8 cellular contexts compared by ENCODE assay signal in the genomic region with DNA sequence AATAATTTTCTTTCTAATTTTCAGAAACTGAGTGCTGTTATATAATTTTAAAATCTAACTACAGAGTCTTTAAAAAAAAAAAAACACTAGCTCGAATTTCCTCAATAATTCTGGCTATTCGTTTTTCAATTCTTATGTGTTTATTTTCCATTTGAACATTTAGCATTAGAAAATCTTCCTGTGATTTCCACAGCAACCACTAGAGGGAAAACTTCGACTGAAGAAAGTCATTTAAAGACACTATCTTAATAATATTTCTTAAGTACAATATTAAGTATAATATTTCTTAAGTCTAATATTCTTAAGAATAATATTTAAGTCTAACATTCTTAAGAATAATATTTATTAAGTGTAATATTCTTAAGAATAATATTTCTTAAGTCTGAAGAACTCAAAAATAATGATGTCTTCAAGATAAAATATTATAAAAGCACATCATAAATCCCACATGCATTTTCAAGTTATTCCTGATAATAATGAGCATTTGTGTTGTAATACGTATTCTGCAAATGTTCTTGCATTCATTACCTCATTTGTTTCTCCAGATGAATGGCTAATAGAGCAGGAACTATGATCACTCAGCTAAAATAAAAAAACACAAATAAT.
DNase-seq lines count a peak whose midpoint lies in the region; ATAC-seq, FAIRE-seq and TF ChIP-seq lines count a peak whose summit lies in the region.

No MANE protein-coding gene starts in this region.

- no peaks in the 10 kb centered on the region for H4K20me1 ChIP-seq in astrocyte (ENCODE audit: insufficient read depth, low read length)

- no peak overlapping the region for H3K4me3 Mint-ChIP-seq in astrocyte (ENCODE audit: unreplicated experiment)
- H3K4me3 Mint-ChIP-seq in activated CD4-positive, alpha-beta T cell treated with anti-CD3 and anti-CD28 coated beads, Interleukin-2, amount 10 ng/mL, durations not matched to agents 24 days and 14 days, result no peak overlapping the region

- no peaks in the 10 kb centered on the region for H3K36me3 Mint-ChIP-seq in astrocyte (ENCODE audit: low read depth, unreplicated experiment)
- H3K36me3 Mint-ChIP-seq in activated CD4-positive, alpha-beta T cell treated with anti-CD3 and anti-CD28 coated beads, Interleukin-2, amount 10 ng/mL, durations not matched to agents 24 days and 14 days (ENCODE audit: low read depth), result no peaks in the 10 kb centered on the region

- H2AFZ ChIP-seq in astrocyte (ENCODE audit: low read depth, low read length), result no peak overlapping the region

- no peaks in the 10 kb centered on the region for H3K9me3 Mint-ChIP-seq in astrocyte (ENCODE audit: unreplicated experiment)
- H3K9me3 Mint-ChIP-seq in activated CD4-positive, alpha-beta T cell treated with anti-CD3 and anti-CD28 coated beads, Interleukin-2, amount 10 ng/mL, durations not matched to agents 24 days and 14 days, result no peaks in the 10 kb centered on the region

- no peak for FAIRE-seq in astrocyte (lab: Jason Lieb, UNC)

- H3K4me1 Mint-ChIP-seq in astrocyte (ENCODE audit: low read depth, unreplicated experiment), result no peaks in the 10 kb centered on the region
- H3K4me1 Mint-ChIP-seq in activated CD4-positive, alpha-beta T cell treated with anti-CD3 and anti-CD28 coated beads, Interleukin-2, amount 10 ng/mL, durations not matched to agents 24 days and 14 days, result peaks cover 4% of the 10 kb centered on the region

- intact Hi-C loops in lower lobe of right lung (cut with DNase I), result no loop called here
- intact Hi-C loops in activated CD4-positive, alpha-beta T cell treated with anti-CD3 and anti-CD28 coated beads, Interleukin-2, amount 10 ng/mL, durations not matched to agents 24 days and 14 days (cut with micrococcal nuclease), result loop anchor here (1.0 kb wide), 1 partner anchor 392 kb away; no protein-coding TSS in a partner anchor

- H3K27ac Mint-ChIP-seq in astrocyte (ENCODE audit: unreplicated experiment), result no peak overlapping the region
- H3K27ac Mint-ChIP-seq in activated CD4-positive, alpha-beta T cell treated with anti-CD3 and anti-CD28 coated beads, Interleukin-2, amount 10 ng/mL, durations not matched to agents 24 days and 14 days, result no peak overlapping the region

- peak overlapping the region; percentile 26 for H3K4me2 ChIP-seq in astrocyte (ENCODE audit: low read length)

- H3K79me2 ChIP-seq in astrocyte (ENCODE audit: insufficient read depth, low read length), result no peaks in the 10 kb centered on the region

- H3K4me1 ChIP-seq in astrocyte (ENCODE audit: insufficient read depth, low read length) (peaks cover 5% of the 10 kb centered on the region), lower lobe of right lung (no peaks in the 10 kb centered on the region)

- DNase-seq in GM10266 (ENCODE audit: extremely low spot score) (no peak), HL-60 (ENCODE audit: low read depth in 1 of 2, low spot score in 1 of 2) (no peak), astrocyte (ENCODE audit: low read depth) (no peak), lower lobe of right lung (no peak), DMS153 treated with DMSO at 0.1 percent for 48 hours (lab: John Stamatoyannopoulos, UW; ENCODE audit: unreplicated experiment) (no peak)
- no peak for DNase-seq in stimulated activated CD4-positive, alpha-beta T cell treated with anti-CD3 and anti-CD28 coated beads, Interleukin-2, amount 100 ng/mL, for 48 hours
- DNase-seq in activated CD4-positive, alpha-beta T cell treated with anti-CD3 and anti-CD28 coated beads, Interleukin-2, amount 10 ng/mL, durations not matched to agents 24 days and 14 days, result no peak

- TF ChIP-seq CTCF in GM10266 (IDR thresholded peaks at IDR 0.05; ENCODE audit: control insufficient read depth, insufficient read depth, low read depth, missing control alignments), result peak; percentile 62
- peak; percentile 12 for TF ChIP-seq CTCF in HL-60 (IDR thresholded peaks at IDR 0.05; ENCODE audit: insufficient read depth, low read length)
- TF ChIP-seq CTCF in astrocyte (IDR thresholded peaks at IDR 0.05; ENCODE audit: insufficient read depth, low read depth, low read length), result peak; percentile 55
- TF ChIP-seq CTCF in lower lobe of right lung (IDR thresholded peaks at IDR 0.05), result peak; percentile 63

- H3K27me3 ChIP-seq in HL-60 (ENCODE audit: insufficient read depth, poor library complexity, severe bottlenecking), result no peaks in the 10 kb centered on the region
- H3K27me3 ChIP-seq in astrocyte (ENCODE audit: insufficient read depth, low read length), result no peaks in the 10 kb centered on the region
- no peaks in the 10 kb centered on the region for H3K27me3 ChIP-seq in lower lobe of right lung (ENCODE audit: low read depth)

- ATAC-seq in lower lobe of right lung (no peak), GM19467 (IDR thresholded peaks at IDR 0.05; ENCODE audit: unreplicated experiment) (no peak)

- no peak overlapping the region for H3K9ac ChIP-seq in astrocyte (ENCODE audit: low read length)

- H3K27ac ChIP-seq in HL-60 (replicated peaks) (no peak overlapping the region), astrocyte (ENCODE audit: low read depth, low read length) (no peak overlapping the region), lower lobe of right lung (no peak overlapping the region)

- H3K36me3 ChIP-seq in astrocyte (ENCODE audit: insufficient read depth, low read length) (no peaks in the 10 kb centered on the region), lower lobe of right lung (no peaks in the 10 kb centered on the region)

- H3K27me3 Mint-ChIP-seq in astrocyte (ENCODE audit: low read depth, unreplicated experiment), result no peaks in the 10 kb centered on the region
- peaks cover 11% of the 10 kb centered on the region for H3K27me3 Mint-ChIP-seq in activated CD4-positive, alpha-beta T cell treated with anti-CD3 and anti-CD28 coated beads, Interleukin-2, amount 10 ng/mL, durations not matched to agents 24 days and 14 days

- H3K4me3 ChIP-seq in HL-60 (replicated peaks; ENCODE audit: insufficient read depth, low read length), result no peak overlapping the region
- no peak overlapping the region for H3K4me3 ChIP-seq in astrocyte (ENCODE audit: insufficient read depth, low read depth, low read length)
- peak overlapping the region; percentile 24 for H3K4me3 ChIP-seq in lower lobe of right lung

- H3K9me3 ChIP-seq in astrocyte (ENCODE audit: insufficient read depth, low read depth, low read length) (no peaks in the 10 kb centered on the region), lower lobe of right lung (no peaks in the 10 kb centered on the region)

Comparison
In these comparisons a context has a peak if more than half of its experiments do, and no peak if none do; other contexts are left out.
1. CTCF ChIP-seq: peak in every context shown above with its lines; median percentile 63 in lower lobe of right lung; 62 in GM10266; 55 in astrocyte; 12 in HL-60.